ENCODE assay signal across 8 cellular contexts in the genomic region with DNA sequence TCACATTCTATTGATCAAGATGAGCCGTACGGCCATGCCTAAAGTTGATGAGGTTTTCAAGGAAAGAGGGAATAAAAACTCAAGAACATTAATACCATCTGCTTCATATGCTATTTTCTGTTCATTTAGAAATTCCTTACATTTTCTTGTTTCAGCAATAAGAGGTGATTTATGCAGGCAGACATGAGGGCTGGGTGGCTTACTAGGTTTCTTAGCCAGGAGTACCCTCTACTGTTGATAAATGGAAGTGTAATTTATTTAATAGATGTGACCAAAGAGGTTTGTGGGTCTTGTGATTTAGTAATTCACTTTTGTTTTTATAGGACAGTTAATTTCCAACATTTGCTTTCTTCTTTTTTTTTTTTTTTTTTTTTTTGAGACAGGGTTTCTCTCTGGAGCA. TPM values are rescaled to one million over a fixed set of nuclear protein-coding genes. Genes with fewer than 3 reads are reported as not detected.
DNase-seq lines count a peak whose midpoint lies in the region; ATAC-seq, FAIRE-seq and TF ChIP-seq lines count a peak whose summit lies in the region.

No MANE protein-coding gene starts in this region.

- H3K56ac ChIP-seq in mesendoderm (ENCODE audit: low read length) = no peak overlapping the region

- H3K4me1 ChIP-seq in mesendoderm (ENCODE audit: control insufficient read depth, low read depth, low read length) = no peaks in the 10 kb centered on the region

- FAIRE-seq in H54 (lab: Jason Lieb, UNC) = peak; percentile 36

- no peak overlapping the region for H2AK5ac ChIP-seq in mesendoderm (ENCODE audit: low read length)

- no peak overlapping the region for H3K18ac ChIP-seq in mesendoderm (ENCODE audit: low read length)

- no peak overlapping the region for H3K4ac ChIP-seq in mesendoderm (ENCODE audit: low read depth, low read length)

- no peak overlapping the region for H3K9ac ChIP-seq in mesendoderm (ENCODE audit: low read length)

- no peak overlapping the region for H3K4me2 ChIP-seq in mesendoderm (ENCODE audit: low read length)

- no peak overlapping the region for H3K4me3 ChIP-seq in mesendoderm (ENCODE audit: low read length)

- no peak overlapping the region for H3K23ac ChIP-seq in mesendoderm (ENCODE audit: low read length)

- no peak overlapping the region for H3K27ac ChIP-seq in mesendoderm (ENCODE audit: low read depth, low read length)

- H3K79me2 ChIP-seq in mesendoderm (ENCODE audit: control insufficient read depth, insufficient read depth, low read length) = no peaks in the 10 kb centered on the region

- WGBS in mesendoderm (ENCODE audit: extremely low coverage, insufficient coverage, low lambda C conversion rate) = no CpG with 5 or more reads among the region's 2 CpGs

- H3K27me3 ChIP-seq in mesendoderm (ENCODE audit: insufficient read depth, low read length, poor library complexity) = no peaks in the 10 kb centered on the region

- DNase-seq in DMS 273 treated with DMSO at 0.1 percent for 48 hours (lab: John Stamatoyannopoulos, UW) = peak; percentile 37
- peak; percentile 9 for DNase-seq in H54 (ENCODE audit: insufficient read length, low spot score)
- DNase-seq in NCI-H460 (ENCODE audit: extremely low read depth, low read depth) = peak; percentile 46
- DNase-seq in central memory CD4-positive, alpha-beta T cell = peak; percentile 30
- DNase-seq in mesendoderm = peak; percentile 42

- TF ChIP-seq POLR2A in H54 (IDR thresholded peaks at IDR 0.05; ENCODE audit: low read depth, low read length) = no peak

- no peaks in the 10 kb centered on the region for H3K36me3 ChIP-seq in mesendoderm (ENCODE audit: control insufficient read depth, insufficient read depth, low read length)

- H2BK5ac ChIP-seq in mesendoderm (ENCODE audit: low read length) = no peak overlapping the region

- no peak overlapping the region for H4K5ac ChIP-seq in mesendoderm (ENCODE audit: low read length)

- ATAC-seq in GM19351 (IDR thresholded peaks at IDR 0.05; ENCODE audit: unreplicated experiment) (no peak), HG02642 (IDR thresholded peaks at IDR 0.05; ENCODE audit: poor library complexity, unreplicated experiment) (no peak), HG02678 (IDR thresholded peaks at IDR 0.05; ENCODE audit: unreplicated experiment) (no peak)

- no peak overlapping the region for H2BK120ac ChIP-seq in mesendoderm (ENCODE audit: low read depth, low read length)

- H3K79me1 ChIP-seq in mesendoderm (ENCODE audit: low read length) = no peaks in the 10 kb centered on the region

- H2BK15ac ChIP-seq in mesendoderm (replicated peaks; ENCODE audit: low read depth) = no peak overlapping the region

- no peak overlapping the region for H4K8ac ChIP-seq in mesendoderm (ENCODE audit: low read depth, low read length)

RNA-seq across cellular contexts. Expression of a gene that starts 6.4 kb away (rescaled TPM):
- total RNA-seq in NCI-H460 (2014; rRNA removed; shearing (Covaris generic)) = not detected in 2 replicates
- polyA plus RNA-seq in NCI-H460 (2014; cell fraction: nucleus; rRNA removed) = not detected in 2 replicates
- polyA plus RNA-seq in mesendoderm (2013, experiment 1 of 2) = not detected
- polyA plus RNA-seq in mesendoderm (2013, experiment 2 of 2) = not detected

RNA-seq across cellular contexts. Expression of a gene that starts 35.6 kb away (rescaled TPM):
- total RNA-seq in NCI-H460 (2014; rRNA removed; shearing (Covaris generic)) = 15.1 and 17.4 TPM in 2 replicates
- 18.3 and 21.5 TPM in 2 replicates for polyA plus RNA-seq in NCI-H460 (2014; cell fraction: nucleus; rRNA removed)
- 15.1 TPM for polyA plus RNA-seq in mesendoderm (2013, experiment 1 of 2)
- 15.6 TPM for polyA plus RNA-seq in mesendoderm (2013, experiment 2 of 2)

RNA-seq across cellular contexts. Expression of a gene that starts 45.3 kb away (rescaled TPM):
- total RNA-seq in NCI-H460 (2014; rRNA removed; shearing (Covaris generic)) = 20.6 and 25.8 TPM in 2 replicates
- polyA plus RNA-seq in NCI-H460 (2014; cell fraction: nucleus; rRNA removed) = 7.2 and 18.6 TPM in 2 replicates
- 33.4 TPM for polyA plus RNA-seq in mesendoderm (2013, experiment 1 of 2)
- 33.1 TPM for polyA plus RNA-seq in mesendoderm (2013, experiment 2 of 2)
